In the genomic region with DNA sequence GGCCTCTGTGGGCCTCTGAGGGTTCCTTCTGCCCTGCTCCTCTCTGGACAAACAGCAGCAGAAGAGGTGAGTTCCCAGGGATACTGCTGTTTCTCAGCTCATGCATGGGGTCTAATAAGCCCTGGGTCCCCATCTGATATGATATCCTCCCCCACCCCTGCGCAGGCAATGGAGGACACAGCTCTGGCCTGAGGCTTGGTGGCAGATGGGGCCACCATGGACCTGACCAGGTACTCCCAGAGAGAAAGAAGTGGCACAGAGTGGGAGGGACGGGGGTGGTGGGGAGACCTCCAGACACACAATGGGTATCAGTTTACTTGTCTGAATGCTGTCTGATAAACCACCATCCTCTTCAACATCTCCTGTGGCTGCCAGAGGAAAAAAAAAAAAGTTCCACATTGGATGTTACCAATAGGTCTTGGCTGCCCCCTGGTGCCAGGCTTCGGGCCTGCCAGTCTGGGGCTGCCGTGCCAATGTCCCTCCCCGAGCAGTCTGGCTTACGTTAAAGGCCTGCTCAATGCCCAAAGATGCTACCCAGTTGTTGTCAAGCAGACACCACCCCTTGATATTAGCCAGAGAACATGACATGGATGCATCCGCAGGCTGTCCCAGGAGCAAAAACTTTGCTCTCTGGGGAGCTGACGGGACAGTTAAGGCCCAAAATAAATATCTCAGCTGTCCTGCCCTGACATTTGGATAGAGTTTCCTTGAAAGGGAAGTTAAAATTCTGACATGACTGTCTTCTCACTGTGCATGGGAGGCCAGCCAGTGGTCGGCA, we compare ENCODE assay signal across 8 cellular contexts. TPM values are rescaled to one million over a fixed set of nuclear protein-coding genes. Genes with fewer than 3 reads are reported as not detected.
A peak's percentile ranks its signal among the peaks of the same experiment; 100 is the strongest.
DNase-seq lines count a peak whose midpoint lies in the region; ATAC-seq and TF ChIP-seq lines count a peak whose summit lies in the region.

No MANE protein-coding gene starts in this region.

- peak; percentile 56 for ATAC-seq in HG03175 (IDR thresholded peaks at IDR 0.05; ENCODE audit: unreplicated experiment)
- peak; percentile 90 for ATAC-seq in activated CD4-positive, alpha-beta T cell treated with anti-CD3 and anti-CD28 coated beads for 36 hours
- ATAC-seq in left lung: peak; percentile 95
- no peak for ATAC-seq in HG02763 (IDR thresholded peaks at IDR 0.05; ENCODE audit: unreplicated experiment)

- H3K4me3 ChIP-seq in GM12864 (ENCODE audit: low read depth, low read length) (no peak overlapping the region), left lung (no peak overlapping the region)

- H3K27me3 ChIP-seq in left lung: no peaks in the 10 kb centered on the region

- H3K27ac ChIP-seq in left lung: no peak overlapping the region

- CTCF ChIA-PET in activated CD4-positive, alpha-beta T cell treated with anti-CD3 and anti-CD28 coated beads for 36 hours (lab: Charles Lee): interaction anchor here (0.6 to 6.4 kb wide), 15 partner anchors 11 to 489 kb away, joined by 3 to 99 read pairs (median 4); partner anchors contain the start of gene KCNJ11

- peaks cover 7% of the 10 kb centered on the region for H3K27me3 Mint-ChIP-seq in activated CD4-positive, alpha-beta T cell treated with anti-CD3 and anti-CD28 coated beads for 36 hours

- no peak overlapping the region for H3K4me3 Mint-ChIP-seq in activated CD4-positive, alpha-beta T cell treated with anti-CD3 and anti-CD28 coated beads for 36 hours

- H3K27ac Mint-ChIP-seq in activated CD4-positive, alpha-beta T cell treated with anti-CD3 and anti-CD28 coated beads for 36 hours: no peak overlapping the region

- H3K4me1 Mint-ChIP-seq in activated CD4-positive, alpha-beta T cell treated with anti-CD3 and anti-CD28 coated beads for 36 hours: no peaks in the 10 kb centered on the region

- no peaks in the 10 kb centered on the region for H3K36me3 Mint-ChIP-seq in activated CD4-positive, alpha-beta T cell treated with anti-CD3 and anti-CD28 coated beads for 36 hours (ENCODE audit: low read depth)

- H3K4me1 ChIP-seq in left lung: no peaks in the 10 kb centered on the region

- H3K36me3 ChIP-seq in left lung: no peaks in the 10 kb centered on the region

- no peaks in the 10 kb centered on the region for H3K9me3 ChIP-seq in left lung

- intact Hi-C loops in activated CD4-positive, alpha-beta T cell treated with anti-CD3 and anti-CD28 coated beads for 36 hours (cut with DNase I, micrococcal nuclease): loop anchor here (1.0 to 10.0 kb wide), 6 partner anchors 115 to 716 kb away; no protein-coding TSS in a partner anchor
- intact Hi-C loops in left lung (cut with DNase I): loop anchor here (2.0 to 10.0 kb wide), 2 partner anchors 120 to 122 kb away; partner anchors contain the start of gene KCNJ11 (in 1 of the 2)

- no peaks in the 10 kb centered on the region for H3K9me3 Mint-ChIP-seq in activated CD4-positive, alpha-beta T cell treated with anti-CD3 and anti-CD28 coated beads for 36 hours (ENCODE audit: low read depth)

- TF ChIP-seq CTCF in GM12864 (IDR thresholded peaks at IDR 0.05; ENCODE audit: low read depth, low read length, missing control alignments) (peak; percentile 83), left lung (IDR thresholded peaks at IDR 0.05) (peak; percentile 89 to 95)

- DNase-seq in GM12864 (ENCODE audit: low read depth) (no peak), NCI-H345 (lab: John Stamatoyannopoulos, UW) (peak; percentile 76), cerebellar cortex (ENCODE audit: low spot score) (peak; percentile 88), left lung (peak; percentile 74 to 90)
- DNase-seq in activated CD4-positive, alpha-beta T cell treated with anti-CD3 and anti-CD28 coated beads for 36 hours: peak; percentile 88
- peak; percentile 72 to 80 for DNase-seq in stimulated activated CD4-positive, alpha-beta T cell treated with anti-CD3 and anti-CD28 coated beads, Interleukin-4, amount 100 ng/mL, for 48 hours (ENCODE audit: low read depth in 2 of 2)

- POLR2A ChIA-PET in activated CD4-positive, alpha-beta T cell treated with anti-CD3 and anti-CD28 coated beads for 36 hours (lab: Charles Lee): no interaction called here

RNA-seq across cellular contexts. Expression of gene ABCC8, which starts 27.9 kb away (rescaled TPM):
- total RNA-seq in activated CD4-positive, alpha-beta T cell treated with anti-CD3 and anti-CD28 coated beads for 36 hours: not detected
- 1 to 10 TPM in 1 of 2 donors, under 1 TPM in 1; 0.52 to 1.9 TPM for total RNA-seq in left lung

RNA-seq across cellular contexts. Expression of gene USH1C, which starts 39.7 kb away (rescaled TPM):
- total RNA-seq in activated CD4-positive, alpha-beta T cell treated with anti-CD3 and anti-CD28 coated beads for 36 hours: not detected
- total RNA-seq in left lung: under 1 TPM in 1 of 2 donors, not detected in 1; 0.63 TPM

RNA-seq across cellular contexts. Expression of gene OTOG, which starts 42.5 kb away (rescaled TPM):
- not detected for total RNA-seq in activated CD4-positive, alpha-beta T cell treated with anti-CD3 and anti-CD28 coated beads for 36 hours
- total RNA-seq in left lung: not detected
